In the genomic region with DNA sequence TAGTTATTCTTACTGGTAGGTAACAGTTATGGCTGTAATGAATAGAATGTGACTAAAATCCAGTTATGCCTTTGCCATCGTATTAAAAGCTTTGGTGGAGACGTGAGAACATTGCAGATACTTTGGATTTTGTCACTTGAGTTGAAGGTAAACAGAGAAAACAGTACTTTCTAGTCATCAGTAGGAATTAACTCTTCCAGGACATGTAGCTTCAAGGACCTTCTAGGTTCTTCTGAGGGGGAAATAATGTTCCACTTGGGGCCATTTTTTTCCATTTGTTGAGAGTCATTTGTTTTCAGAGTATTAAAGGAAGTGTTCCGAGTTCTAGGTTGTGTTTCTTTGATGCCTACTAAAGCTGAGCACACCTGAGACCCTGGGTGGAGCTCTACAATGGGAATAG, we compare ENCODE assay signal across 15 cellular contexts. TPM values are rescaled to one million over a fixed set of nuclear protein-coding genes. Genes with fewer than 3 reads are reported as not detected.
DNase-seq lines count a peak whose midpoint lies in the region; ATAC-seq, FAIRE-seq and TF ChIP-seq lines count a peak whose summit lies in the region.
"Had no signal": no experiment of that assay in that cellular context is flagged by ENCODE, and none has a peak within 500 bp of the region (broad histone marks: within the 10 kb centered on the region; RNA-seq: fewer than 3 reads in every experiment).

No MANE protein-coding gene starts in this region.

- H2AFZ ChIP-seq in PC-3 (ENCODE audit: low read length) (no peak overlapping the region), parathyroid adenoma (no peak overlapping the region)

- no peaks in the 10 kb centered on the region for H3K9me3 Mint-ChIP-seq in endodermal cell
- H3K9me3 Mint-ChIP-seq: H9 had no signal

- intact Hi-C loops in PC-3 (cut with micrococcal nuclease): no loop called here

- peak in 1 of 2 experiments; percentile 46; a peak in 2 of 6 replicates for ATAC-seq in A549
- no peak for ATAC-seq in PC-3
- ATAC-seq in GM21360 (IDR thresholded peaks at IDR 0.05; ENCODE audit: unreplicated experiment): no peak
- ATAC-seq in GM21737 (IDR thresholded peaks at IDR 0.05; ENCODE audit: unreplicated experiment): no peak

- H3K79me2 ChIP-seq in PC-3 (ENCODE audit: low read length) (peaks cover 77% of the 10 kb centered on the region), parathyroid adenoma (peaks cover 2% of the 10 kb centered on the region)

- no peak for TF ChIP-seq EP300 in A549 (IDR thresholded peaks at IDR 0.05)

- H3K9me2 ChIP-seq in PC-3 (replicated peaks; ENCODE audit: low read length): no peaks in the 10 kb centered on the region

- TF ChIP-seq RAD21 in A549 (conservative IDR thresholded peaks at IDR 0.05 in 1 of 2, IDR thresholded peaks at IDR 0.05 in 1 of 2): no peak

- no peaks in the 10 kb centered on the region for H4K20me1 ChIP-seq in PC-3 (ENCODE audit: low read length)

- BruUV-seq in PC-3 (replicated peaks; lab: Mats Ljungman, UMichigan): no TSS peak

- H3K4me1 ChIP-seq in A549 (peaks cover 34% of the 10 kb centered on the region), PC-3 (ENCODE audit: insufficient read depth, low read length) (peaks cover 69% of the 10 kb centered on the region), endodermal cell (ENCODE audit: control insufficient read depth, insufficient read depth, low read length) (peaks cover 13% of the 10 kb centered on the region), parathyroid adenoma (no peaks in the 10 kb centered on the region)

- peak overlapping the region; percentile 44 to 75; a peak in 5 of 6 replicates for H3K27ac ChIP-seq in A549
- peak overlapping the region; percentile 93 for H3K27ac ChIP-seq in PC-3 (ENCODE audit: low read length)
- no peak overlapping the region for H3K27ac ChIP-seq in endodermal cell (ENCODE audit: low read depth, low read length)
- H3K27ac ChIP-seq in parathyroid adenoma: peak overlapping the region; percentile 56
- H3K27ac ChIP-seq: C4-2B had no signal

- H3K9me3 ChIP-seq in A549 (no peaks in the 10 kb centered on the region), PC-3 (ENCODE audit: low read length) (no peaks in the 10 kb centered on the region), endodermal cell (ENCODE audit: control insufficient read depth, low read length) (no peaks in the 10 kb centered on the region), parathyroid adenoma (ENCODE audit: control insufficient read depth, low read length) (no peaks in the 10 kb centered on the region)

- POLR2A ChIA-PET in A549 (lab: Yijun Ruan, JAX): interaction anchor here (1.5 kb wide), 1 partner anchor 145 kb away, joined by 9 read pairs; a partner anchor contains a TSS
- POLR2A ChIA-PET in PC-3 (lab: Charles Lee; ENCODE audit: unreplicated experiment): interaction anchor here (1.2 kb wide), 1 partner anchor 58 kb away, joined by 5 read pairs; no protein-coding TSS in a partner anchor

- peaks cover 20% of the 10 kb centered on the region for H3F3A ChIP-seq in PC-3 (ENCODE audit: low read length, unreplicated experiment)

- CTCF ChIA-PET in A549 (lab: Yijun Ruan, JAX): interaction anchor here (0.6 to 6.3 kb wide), 5 partner anchors 10 to 58 kb away, joined by 3 to 54 read pairs (median 4); no protein-coding TSS in a partner anchor
- CTCF ChIA-PET in PC-3 (lab: Charles Lee): interaction anchor here (1.0 to 1.2 kb wide), 2 partner anchors 13 to 59 kb away, joined by 5 to 12 read pairs; no protein-coding TSS in a partner anchor

- H3K4me3 Mint-ChIP-seq in endodermal cell: no peak overlapping the region
- H3K4me3 Mint-ChIP-seq: H9 had no signal

- DNase-seq in A549 (ENCODE audit: low read depth in 1 of 2, low spot score in 1 of 2) (no peak), PC-3 (no peak), endodermal cell (no peak), NCI-H1436 treated with DMSO at 0.1 percent for 48 hours (lab: John Stamatoyannopoulos, UW) (no peak), GM12892 (ENCODE audit: insufficient read length) (no peak)
- DNase-seq: H9; NCI-H2029 treated with DMSO at 0.1 percent for 48 hours; NK-92 treated with Interleukin-12 subunit alpha and Interleukin-12 subunit beta, amount 100 ng/mL, for 24 hours; stimulated activated naive CD4-positive, alpha-beta T cell; T-helper 9 cell had no signal

- no peaks in the 10 kb centered on the region for H3K36me3 Mint-ChIP-seq in endodermal cell (ENCODE audit: low read depth)

- H3K27me3 ChIP-seq in PC-3 (ENCODE audit: low read length) (no peaks in the 10 kb centered on the region), endodermal cell (ENCODE audit: control insufficient read depth, insufficient read depth, low read length, poor library complexity, severe bottlenecking) (peaks cover 10% of the 10 kb centered on the region), parathyroid adenoma (ENCODE audit: control insufficient read depth, insufficient read depth, low read length) (no peaks in the 10 kb centered on the region)

- no peak for FAIRE-seq in A549 (lab: Jason Lieb, UNC)
- FAIRE-seq in GM12892 (lab: Jason Lieb, UNC): no peak
- FAIRE-seq: colon had no signal

- peaks cover 42% of the 10 kb centered on the region for H3K4me1 Mint-ChIP-seq in endodermal cell

- TF ChIP-seq CTCF in A549 (IDR thresholded peaks at IDR 0.05) (no peak), PC-3 (conservative IDR thresholded peaks at IDR 0.05; ENCODE audit: low read depth, low read length) (no peak), endodermal cell (conservative IDR thresholded peaks at IDR 0.05) (no peak), parathyroid adenoma (IDR thresholded peaks at IDR 0.05) (no peak)

- peaks cover 9% of the 10 kb centered on the region for H3K27me3 Mint-ChIP-seq in endodermal cell (ENCODE audit: insufficient read depth)

- WGBS in A549 (ENCODE audit: missing lambda C conversion rate): 66% methylated on average over 3 of the region's 3 CpGs
- 93% methylated on average over 3 of the region's 3 CpGs for WGBS in endodermal cell (ENCODE audit: insufficient coverage in 1 of 2, insufficient read length in 1 of 2), 2 experiments

- H3K36me3 ChIP-seq in PC-3 (ENCODE audit: low read depth, low read length): no peaks in the 10 kb centered on the region
- H3K36me3 ChIP-seq in endodermal cell (ENCODE audit: control insufficient read depth, insufficient read depth, low read length): no peaks in the 10 kb centered on the region
- no peaks in the 10 kb centered on the region for H3K36me3 ChIP-seq in parathyroid adenoma (ENCODE audit: control insufficient read depth, insufficient read depth, low read length)

- peak overlapping the region; percentile 60 for H3K27ac Mint-ChIP-seq in endodermal cell
- H3K27ac Mint-ChIP-seq: H9 had no signal

- H3K4me2 ChIP-seq in A549 (peak overlapping the region; percentile 48), PC-3 (ENCODE audit: low read length) (peak overlapping the region; percentile 81), parathyroid adenoma (ENCODE audit: low read length) (no peak overlapping the region)

- TF ChIP-seq POLR2A in A549 (IDR thresholded peaks at IDR 0.05; ENCODE audit: low read length) (no peak), GM12892 (IDR thresholded peaks at IDR 0.05; ENCODE audit: low read depth, low read length) (no peak)

- H3K4me3 ChIP-seq in A549 (no peak overlapping the region), PC-3 (ENCODE audit: low read length) (peak overlapping the region; percentile 38), endodermal cell (ENCODE audit: low read length) (no peak overlapping the region), parathyroid adenoma (ENCODE audit: low read depth, low read length) (no peak overlapping the region)

- H3K9ac ChIP-seq in PC-3 (ENCODE audit: low read length) (peak overlapping the region; percentile 59), endodermal cell (ENCODE audit: extremely low read depth, low read length, poor library complexity, severe bottlenecking) (no peak overlapping the region), parathyroid adenoma (no peak overlapping the region)

TF ChIP-seq in A549, 52 proteins besides CTCF, POLR2A, EP300 and RAD21 (continues in another document):
- TF ChIP-seq MAZ (IDR thresholded peaks at IDR 0.05; ENCODE audit: borderline replicate concordance, low read depth, low read length) (no peak), FOSB (CRISPR knock-in tag; IDR thresholded peaks at IDR 0.05) (no peak), CHD4 (IDR thresholded peaks at IDR 0.05; ENCODE audit: borderline replicate concordance) (no peak), HOXB13 (CRISPR knock-in tag; IDR thresholded peaks at IDR 0.05; ENCODE audit: low read depth) (no peak), RNF2 (IDR thresholded peaks at IDR 0.05; ENCODE audit: borderline replicate concordance, low read depth) (no peak), SREBF2 (IDR thresholded peaks at IDR 0.05) (no peak), CHD2 (IDR thresholded peaks at IDR 0.05; ENCODE audit: low read length, partially characterized antibody) (no peak), FOXS1 (CRISPR knock-in tag; IDR thresholded peaks at IDR 0.05) (no peak), BHLHE40 (IDR thresholded peaks at IDR 0.05; ENCODE audit: low read depth, low read length) (no peak), POLR2AphosphoS2 (conservative IDR thresholded peaks at IDR 0.05; ENCODE audit: low read length) (no peak), HEYL (CRISPR knock-in tag; IDR thresholded peaks at IDR 0.05) (no peak), ESRRA (IDR thresholded peaks at IDR 0.05; ENCODE audit: borderline replicate concordance, low read length) (no peak), CEBPB (IDR thresholded peaks at IDR 0.05) (no peak), FOSL2 (IDR thresholded peaks at IDR 0.05) (no peak), FOSL2 (CRISPR knock-in tag; IDR thresholded peaks at IDR 0.05) (no peak), RCOR1 (IDR thresholded peaks at IDR 0.05; ENCODE audit: low read depth, low read length) (no peak)
- TF ChIP-seq, protein P1, sequence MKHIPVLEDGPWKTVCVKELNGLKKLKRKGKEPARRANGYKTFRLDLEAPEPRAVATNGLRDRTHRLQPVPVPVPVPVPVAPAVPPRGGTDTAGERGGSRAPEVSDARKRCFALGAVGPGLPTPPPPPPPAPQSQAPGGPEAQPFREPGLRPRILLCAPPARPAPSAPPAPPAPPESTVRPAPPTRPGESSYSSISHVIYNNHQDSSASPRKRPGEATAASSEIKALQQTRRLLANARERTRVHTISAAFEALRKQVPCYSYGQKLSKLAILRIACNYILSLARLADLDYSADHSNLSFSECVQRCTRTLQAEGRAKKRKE (CRISPR knock-in tag; IDR thresholded peaks at IDR 0.05; ENCODE audit: low read depth): no peak

RNA-seq across cellular contexts. Expression of a gene that starts 6.1 kb away (rescaled TPM):
- polyA plus RNA-seq in A549 (2011; rRNA removed) (3.6 and 4.4 TPM in 2 replicates), A549 (2017; fragmentation: RNase III; extraction: RNeasy Plus Mini Kit Qiagen cat#74134 plus additional on column Dnase treatment) (1.7 to 2.1 TPM (median 2.1 TPM) in 3 replicates)
- 1.2 and 1.6 TPM in 2 replicates for polyA plus RNA-seq in A549 (2012; cell fraction: cytosol; rRNA removed)
- 3.9 and 5.0 TPM in 2 replicates for polyA plus RNA-seq in A549 (2012; cell fraction: nucleus; rRNA removed)
- polyA minus RNA-seq in A549 (2011; rRNA and poly(A)+ RNA removed): 1.9 and 3.3 TPM in 2 replicates
- total RNA-seq in PC-3 (2014; rRNA removed) (106 and 124 TPM in 2 replicates), endodermal cell (10 to 100 TPM; 45.1 to 53.0 TPM)
- 25.6 TPM for polyA plus RNA-seq in endodermal cell (2013, experiment 1 of 2)
- 21.9 TPM for polyA plus RNA-seq in endodermal cell (2013, experiment 2 of 2)
- 33.6 TPM for polyA plus RNA-seq in GM12892 (2012; ENCODE audit: missing spikeins)
